Comparison of ENCODE assay signal across 8 cellular contexts in genomic region chr19:45791744-45792481, GRCh38. TPM values are rescaled to one million over a fixed set of nuclear protein-coding genes. Genes with fewer than 3 reads are reported as not detected.
A peak's percentile ranks its signal among the peaks of the same experiment; 100 is the strongest.
DNase-seq lines count a peak whose midpoint lies in the region; ATAC-seq, FAIRE-seq and TF ChIP-seq lines count a peak whose summit lies in the region.

No MANE protein-coding gene starts in this region.

- H3K4me1 ChIP-seq in SK-N-SH (ENCODE audit: control insufficient read depth in 1 of 2, insufficient read depth in 2 of 2, low read depth in 1 of 2, low read length in 1 of 2) = peaks cover 0 to 18% of the 10 kb centered on the region in 2 experiments; a peak in 1 of 4 replicates

- WGBS in SK-N-SH (ENCODE audit: low lambda C conversion rate) = 14% methylated on average over 15 of the region's 34 CpGs

- peaks cover 54% of the 10 kb centered on the region for H3K79me2 ChIP-seq in SK-N-SH (ENCODE audit: insufficient read depth)

- H3K36me3 ChIP-seq in SK-N-SH (replicated peaks in 1 of 2; ENCODE audit: control insufficient read depth in 1 of 2, insufficient read depth in 2 of 2, low read length in 1 of 2) = peaks cover 18 to 27% of the 10 kb centered on the region in 2 experiments
- peaks cover 36% of the 10 kb centered on the region for H3K36me3 ChIP-seq in KOPT-K1 (ENCODE audit: insufficient read depth, low read length)

- H3K9me3 Mint-ChIP-seq in nephron progenitor cell = no peaks in the 10 kb centered on the region

- H3K9me3 ChIP-seq in SK-N-SH = no peaks in the 10 kb centered on the region
- H3K9me3 ChIP-seq in KOPT-K1 (ENCODE audit: insufficient read depth, low read length, poor library complexity, severe bottlenecking) = no peaks in the 10 kb centered on the region

- H3K27ac ChIP-seq in SK-N-SH (ENCODE audit: low read depth in 2 of 2, low read length in 1 of 2) (peak overlapping the region; percentile 42 to 76; a peak in 2 of 4 replicates), KOPT-K1 (ENCODE audit: low read depth, low read length, poor library complexity, severe bottlenecking) (peak overlapping the region; percentile 59)

- peak overlapping the region; percentile 73 for H3K4me2 ChIP-seq in SK-N-SH

- H4K20me1 ChIP-seq in SK-N-SH (ENCODE audit: insufficient read depth) = no peaks in the 10 kb centered on the region

- H3F3A ChIP-seq in SK-N-SH (replicated peaks; ENCODE audit: insufficient read depth) = no peaks in the 10 kb centered on the region

- CTCF ChIA-PET in SK-N-SH (lab: Yijun Ruan, JAX) = interaction anchor here (1.3 to 3.9 kb wide), 4 partner anchors 22 to 91 kb away, joined by 3 to 33 read pairs (median 6); partner anchors contain the start of gene SIX5

- H3K4me3 Mint-ChIP-seq in nephron progenitor cell = peak overlapping the region; percentile 98

- no peak for DNase-seq in SK-N-SH
- peak; percentile 14 for DNase-seq in dedifferentiated amniotic fluid mesenchymal stem cell (ENCODE audit: extremely low spot score)
- DNase-seq in nephron progenitor cell = no peak
- DNase-seq in HTR-8/SVneo (ENCODE audit: insufficient read length, low spot score) = no peak
- no peak for DNase-seq in urothelium cell line (ENCODE audit: low spot score)
- DNase-seq in NCI-H748 treated with DMSO at 0.1 percent for 48 hours (lab: John Stamatoyannopoulos, UW) = no peak

- no peaks in the 10 kb centered on the region for H3K27me3 ChIP-seq in SK-N-SH (ENCODE audit: insufficient read depth)

- no peak for TF ChIP-seq RAD21 in SK-N-SH (IDR thresholded peaks at IDR 0.05; ENCODE audit: low read length)

- no peak for TF ChIP-seq EP300 in SK-N-SH (IDR thresholded peaks at IDR 0.05; ENCODE audit: borderline replicate concordance in 1 of 2, low read depth in 1 of 2, low read length in 1 of 2)

- no peaks in the 10 kb centered on the region for H3K9me2 ChIP-seq in SK-N-SH

- H2AFZ ChIP-seq in SK-N-SH (ENCODE audit: low read depth) = no peak overlapping the region

- POLR2A ChIA-PET in SK-N-SH (lab: Yijun Ruan, JAX) = no interaction called here

- TF ChIP-seq CTCF in SK-N-SH (IDR thresholded peaks at IDR 0.05) (no peak), nephron progenitor cell (IDR thresholded peaks at IDR 0.05) (no peak)

- FAIRE-seq in HTR-8/SVneo (lab: Jason Lieb, UNC) = no peak
- no peak for FAIRE-seq in urothelium cell line (lab: Jason Lieb, UNC)

- peak overlapping the region; percentile 50 for H3K27ac Mint-ChIP-seq in nephron progenitor cell

- ATAC-seq in SK-N-SH treated with all-trans-retinoic acid at 6 μM for 48 hours = no peak; the same call in 2 of the 3 replicates

- H3K27me3 Mint-ChIP-seq in nephron progenitor cell (ENCODE audit: low read depth, poor library complexity) = peaks cover 9% of the 10 kb centered on the region

- peak overlapping the region; percentile 68 to 74 for H3K4me3 ChIP-seq in SK-N-SH (ENCODE audit: low read depth in 2 of 2, low read length in 1 of 2)

- peak overlapping the region; percentile 77 for H3K9ac ChIP-seq in SK-N-SH

- peaks cover 38% of the 10 kb centered on the region for H3K36me3 Mint-ChIP-seq in nephron progenitor cell (ENCODE audit: low read depth)

- peaks cover 36% of the 10 kb centered on the region for H3K4me1 Mint-ChIP-seq in nephron progenitor cell

TF ChIP-seq in SK-N-SH, 30 proteins besides CTCF, POLR2A, EP300 and RAD21:
- TF ChIP-seq, protein P1, sequence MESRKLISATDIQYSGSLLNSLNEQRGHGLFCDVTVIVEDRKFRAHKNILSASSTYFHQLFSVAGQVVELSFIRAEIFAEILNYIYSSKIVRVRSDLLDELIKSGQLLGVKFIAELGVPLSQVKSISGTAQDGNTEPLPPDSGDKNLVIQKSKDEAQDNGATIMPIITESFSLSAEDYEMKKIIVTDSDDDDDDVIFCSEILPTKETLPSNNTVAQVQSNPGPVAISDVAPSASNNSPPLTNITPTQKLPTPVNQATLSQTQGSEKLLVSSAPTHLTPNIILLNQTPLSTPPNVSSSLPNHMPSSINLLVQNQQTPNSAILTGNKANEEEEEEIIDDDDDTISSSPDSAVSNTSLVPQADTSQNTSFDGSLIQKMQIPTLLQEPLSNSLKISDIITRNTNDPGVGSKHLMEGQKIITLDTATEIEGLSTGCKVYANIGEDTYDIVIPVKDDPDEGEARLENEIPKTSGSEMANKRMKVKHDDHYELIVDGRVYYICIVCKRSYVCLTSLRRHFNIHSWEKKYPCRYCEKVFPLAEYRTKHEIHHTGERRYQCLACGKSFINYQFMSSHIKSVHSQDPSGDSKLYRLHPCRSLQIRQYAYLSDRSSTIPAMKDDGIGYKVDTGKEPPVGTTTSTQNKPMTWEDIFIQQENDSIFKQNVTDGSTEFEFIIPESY (IDR thresholded peaks at IDR 0.05; ENCODE audit: borderline replicate concordance, low read depth) = no peak

TF ChIP-seq in SK-N-SH treated with all-trans-retinoic acid at 6 μM for 48 hours, 23 proteins besides CTCF, POLR2A, EP300 and RAD21 (continues in another document):
- TF ChIP-seq CREB5 (CRISPR knock-in tag; IDR thresholded peaks at IDR 0.05; ENCODE audit: low read depth) (no peak), CSDC2 (CRISPR knock-in tag; IDR thresholded peaks at IDR 0.05) (no peak), ESRRG (CRISPR knock-in tag; IDR thresholded peaks at IDR 0.05) (no peak), PPARA (CRISPR knock-in tag; IDR thresholded peaks at IDR 0.05; ENCODE audit: borderline replicate concordance) (no peak), ZNF565 (CRISPR knock-in tag; conservative IDR thresholded peaks at IDR 0.05; ENCODE audit: low read depth) (no peak), ZNF8 (CRISPR knock-in tag; IDR thresholded peaks at IDR 0.05) (no peak), ZNF70 (CRISPR knock-in tag; IDR thresholded peaks at IDR 0.05) (no peak), TOX (CRISPR knock-in tag; IDR thresholded peaks at IDR 0.05; ENCODE audit: borderline replicate concordance) (no peak)
- TF ChIP-seq, protein P2, sequence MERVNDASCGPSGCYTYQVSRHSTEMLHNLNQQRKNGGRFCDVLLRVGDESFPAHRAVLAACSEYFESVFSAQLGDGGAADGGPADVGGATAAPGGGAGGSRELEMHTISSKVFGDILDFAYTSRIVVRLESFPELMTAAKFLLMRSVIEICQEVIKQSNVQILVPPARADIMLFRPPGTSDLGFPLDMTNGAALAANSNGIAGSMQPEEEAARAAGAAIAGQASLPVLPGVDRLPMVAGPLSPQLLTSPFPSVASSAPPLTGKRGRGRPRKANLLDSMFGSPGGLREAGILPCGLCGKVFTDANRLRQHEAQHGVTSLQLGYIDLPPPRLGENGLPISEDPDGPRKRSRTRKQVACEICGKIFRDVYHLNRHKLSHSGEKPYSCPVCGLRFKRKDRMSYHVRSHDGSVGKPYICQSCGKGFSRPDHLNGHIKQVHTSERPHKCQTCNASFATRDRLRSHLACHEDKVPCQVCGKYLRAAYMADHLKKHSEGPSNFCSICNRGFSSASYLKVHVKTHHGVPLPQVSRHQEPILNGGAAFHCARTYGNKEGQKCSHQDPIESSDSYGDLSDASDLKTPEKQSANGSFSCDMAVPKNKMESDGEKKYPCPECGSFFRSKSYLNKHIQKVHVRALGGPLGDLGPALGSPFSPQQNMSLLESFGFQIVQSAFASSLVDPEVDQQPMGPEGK (CRISPR knock-in tag; IDR thresholded peaks at IDR 0.05; ENCODE audit: borderline replicate concordance) = no peak

RNA-seq across cellular contexts. Expression of gene DMWD, which starts 0.7 kb away (rescaled TPM):
- 39.3 and 40.6 TPM in 2 replicates for polyA plus RNA-seq in SK-N-SH (2012; rRNA removed)
- 11.6 and 18.4 TPM in 2 replicates for polyA plus RNA-seq in SK-N-SH (2012; cell fraction: cytosol; rRNA removed)
- 140 and 155 TPM in 2 replicates for polyA plus RNA-seq in SK-N-SH (2012; cell fraction: nucleus; rRNA removed)

RNA-seq across cellular contexts. Expression of gene DMPK, which starts 9.6 kb away (rescaled TPM):
- 86.4 and 92.2 TPM in 2 replicates for polyA plus RNA-seq in SK-N-SH (2012; rRNA removed)
- 37.4 and 40.6 TPM in 2 replicates for polyA plus RNA-seq in SK-N-SH (2012; cell fraction: cytosol; rRNA removed)
- polyA plus RNA-seq in SK-N-SH (2012; cell fraction: nucleus; rRNA removed) = 481 and 556 TPM in 2 replicates

RNA-seq across cellular contexts. Expression of gene SIX5, which starts 22.9 kb away (rescaled TPM):
- 6.4 and 8.4 TPM in 2 replicates for polyA plus RNA-seq in SK-N-SH (2012; rRNA removed)
- 3.1 and 5.2 TPM in 2 replicates for polyA plus RNA-seq in SK-N-SH (2012; cell fraction: cytosol; rRNA removed)
- 22.8 and 31.2 TPM in 2 replicates for polyA plus RNA-seq in SK-N-SH (2012; cell fraction: nucleus; rRNA removed)

RNA-seq across cellular contexts. Expression of gene RSPH6A, which starts 23.2 kb away (rescaled TPM):
- polyA plus RNA-seq in SK-N-SH (2012; rRNA removed) = 0.02 TPM in 1 of 2 replicates, not detected in the other
- 0.01 TPM in 1 of 2 replicates, not detected in the other for polyA plus RNA-seq in SK-N-SH (2012; cell fraction: cytosol; rRNA removed)
- 0.04 and 0.05 TPM in 2 replicates for polyA plus RNA-seq in SK-N-SH (2012; cell fraction: nucleus; rRNA removed)

RNA-seq across cellular contexts. Expression of gene MEIOSIN, which starts 58.7 kb away (rescaled TPM):
- polyA plus RNA-seq in SK-N-SH (2012; rRNA removed) = 0.03 and 0.06 TPM in 2 replicates
- polyA plus RNA-seq in SK-N-SH (2012; cell fraction: cytosol; rRNA removed) = 0.01 TPM in 1 of 2 replicates, not detected in the other
- polyA plus RNA-seq in SK-N-SH (2012; cell fraction: nucleus; rRNA removed) = 0.02 and 0.06 TPM in 2 replicates
